In genomic region chr11:59615637-59616395, GRCh38 we compare ENCODE assay signal across 2 cellular contexts.
TF ChIP-seq lines count a peak whose summit lies in the region.

OSBP (minus strand) TSS chr11:59615774; CDS start chr11:59615664, 110 bp downstream.

TF ChIP-seq in IMR-90, 13 proteins besides CTCF, POLR2A, EP300 and RAD21 (continued from another document):
- peak; percentile 92 for TF ChIP-seq USF2 (IDR thresholded peaks at IDR 0.05; ENCODE audit: low read depth, low read length)
- TF ChIP-seq RFX5 (IDR thresholded peaks at IDR 0.05; ENCODE audit: low read depth, low read length), result no peak
- TF ChIP-seq FOS (IDR thresholded peaks at IDR 0.05; ENCODE audit: low read depth, low read length), result peak; percentile 93; the same call in 1 of the 2 replicates
- peak; percentile 47; the same call in 1 of the 2 replicates for TF ChIP-seq NFE2L2 (IDR thresholded peaks at IDR 0.05; ENCODE audit: low read depth, low read length)
- no peak for TF ChIP-seq CEBPB (IDR thresholded peaks at IDR 0.05; ENCODE audit: low read depth, low read length)

TF ChIP-seq in endothelial cell of umbilical vein, 7 proteins besides CTCF, POLR2A, EP300 and RAD21 (continued from another document):
- TF ChIP-seq JUN (IDR thresholded peaks at IDR 0.05; ENCODE audit: borderline replicate concordance, insufficient read depth, insufficient read length, low read depth), result no peak
- no peak for TF ChIP-seq EZH2 (IDR thresholded peaks at IDR 0.05; ENCODE audit: borderline replicate concordance, low read depth, low read length, severe bottlenecking)
- no peak for TF ChIP-seq GATA2 (IDR thresholded peaks at IDR 0.05; ENCODE audit: insufficient read depth, insufficient read length, low read depth, low read length)
- no peak for TF ChIP-seq FOS (IDR thresholded peaks at IDR 0.05; ENCODE audit: borderline replicate concordance, insufficient read depth, low read length)
- TF ChIP-seq MYC (IDR thresholded peaks at IDR 0.05; ENCODE audit: low read depth, low read length), result no peak
